ENCODE assay signal across 1 cellular context in genomic region chr17:55275894-55276804, GRCh38.
TF ChIP-seq lines count a peak whose summit lies in the region.

No MANE protein-coding gene starts in this region.

TF ChIP-seq in HepG2, 621 proteins besides CTCF, POLR2A, EP300 and RAD21 (continued from another document and continues in another):
- no peak for TF ChIP-seq CREB1 (IDR thresholded peaks at IDR 0.05)
- TF ChIP-seq CREB1 (CRISPR knock-in tag; IDR thresholded peaks at IDR 0.05): no peak
- no peak for TF ChIP-seq SRSF1 (optimal IDR thresholded peaks at IDR 0.05; ENCODE audit: low read depth, low read length)
- 0 out of 2 replicates have a peak, but pooled peaks have one; percentile 27 for TF ChIP-seq PHF21A (CRISPR knock-in tag; IDR thresholded peaks at IDR 0.05)
- no peak for TF ChIP-seq HNF4G (IDR thresholded peaks at IDR 0.05; ENCODE audit: borderline replicate concordance, low read depth, low read length)
- TF ChIP-seq HNF4G (CRISPR knock-in tag; IDR thresholded peaks at IDR 0.05; ENCODE audit: borderline replicate concordance, low read depth): no peak
- TF ChIP-seq CREM (IDR thresholded peaks at IDR 0.05): no peak
- no peak for TF ChIP-seq CREM (CRISPR knock-in tag; IDR thresholded peaks at IDR 0.05)
- TF ChIP-seq CHCHD3 (CRISPR knock-in tag; IDR thresholded peaks at IDR 0.05): no peak
- peak; percentile 54 for TF ChIP-seq HNF4A (CRISPR knock-in tag; IDR thresholded peaks at IDR 0.05)
- TF ChIP-seq AHR (CRISPR knock-in tag; IDR thresholded peaks at IDR 0.05): no peak
- TF ChIP-seq ZNF629 (CRISPR knock-in tag; conservative IDR thresholded peaks at IDR 0.05): no peak
- TF ChIP-seq CSRNP2 (CRISPR knock-in tag; conservative IDR thresholded peaks at IDR 0.05; ENCODE audit: low read depth): no peak
- no peak for TF ChIP-seq ZNF136 (CRISPR knock-in tag; IDR thresholded peaks at IDR 0.05; ENCODE audit: low read depth)
- TF ChIP-seq ZHX1 (CRISPR knock-in tag; IDR thresholded peaks at IDR 0.05; ENCODE audit: low read depth): no peak
- no peak for TF ChIP-seq ZFP82 (CRISPR knock-in tag; IDR thresholded peaks at IDR 0.05; ENCODE audit: borderline replicate concordance)
- peak; percentile 65; the same call in 1 of the 2 replicates for TF ChIP-seq HIC2 (CRISPR knock-in tag; IDR thresholded peaks at IDR 0.05; ENCODE audit: low read depth)
- TF ChIP-seq ZNF275 (CRISPR knock-in tag; IDR thresholded peaks at IDR 0.05; ENCODE audit: borderline replicate concordance): no peak
- TF ChIP-seq ZNF615 (CRISPR knock-in tag; IDR thresholded peaks at IDR 0.05; ENCODE audit: borderline replicate concordance): no peak
- TF ChIP-seq KLF13 (CRISPR knock-in tag; IDR thresholded peaks at IDR 0.05): no peak
- TF ChIP-seq ZNF431 (CRISPR knock-in tag; IDR thresholded peaks at IDR 0.05; ENCODE audit: borderline replicate concordance, low read depth): no peak
- no peak for TF ChIP-seq ATAD3A (CRISPR knock-in tag; IDR thresholded peaks at IDR 0.05)
- TF ChIP-seq ZSCAN9 (CRISPR knock-in tag; IDR thresholded peaks at IDR 0.05; ENCODE audit: borderline replicate concordance): no peak
- TF ChIP-seq ZNF468 (CRISPR knock-in tag; IDR thresholded peaks at IDR 0.05): no peak
- no peak for TF ChIP-seq ZSCAN30 (CRISPR knock-in tag; IDR thresholded peaks at IDR 0.05)
- TF ChIP-seq HDAC1 (CRISPR knock-in tag; IDR thresholded peaks at IDR 0.05): no peak
- TF ChIP-seq ATF4 (CRISPR knock-in tag; IDR thresholded peaks at IDR 0.05): peak; percentile 29 to 78; a peak in 2 of 4 replicates
- TF ChIP-seq KAT8 (CRISPR knock-in tag; IDR thresholded peaks at IDR 0.05): no peak
- TF ChIP-seq AFF4 (CRISPR knock-in tag; IDR thresholded peaks at IDR 0.05): peak; percentile 41; the same call in 1 of the 2 replicates
- TF ChIP-seq MXD1 (CRISPR knock-in tag; IDR thresholded peaks at IDR 0.05): no peak
- no peak for TF ChIP-seq ZNF891 (CRISPR knock-in tag; IDR thresholded peaks at IDR 0.05)
- TF ChIP-seq RNF219 (CRISPR knock-in tag; IDR thresholded peaks at IDR 0.05): no peak
- TF ChIP-seq ETV5 (CRISPR knock-in tag; IDR thresholded peaks at IDR 0.05; ENCODE audit: borderline replicate concordance): no peak
- TF ChIP-seq E2F5 (CRISPR knock-in tag; conservative IDR thresholded peaks at IDR 0.05): no peak
- TF ChIP-seq ZNF276 (CRISPR knock-in tag; IDR thresholded peaks at IDR 0.05; ENCODE audit: low read depth): no peak
- TF ChIP-seq HOXA7 (CRISPR knock-in tag; IDR thresholded peaks at IDR 0.05): no peak
- TF ChIP-seq ZKSCAN8 (CRISPR knock-in tag; IDR thresholded peaks at IDR 0.05; ENCODE audit: borderline replicate concordance): no peak
- no peak for TF ChIP-seq TMF1 (CRISPR knock-in tag; IDR thresholded peaks at IDR 0.05; ENCODE audit: low read depth)
- TF ChIP-seq ZFP36L1 (CRISPR knock-in tag; IDR thresholded peaks at IDR 0.05): peak; percentile 72
- no peak for TF ChIP-seq ZNF549 (CRISPR knock-in tag; IDR thresholded peaks at IDR 0.05)
- no peak for TF ChIP-seq STAT5B (CRISPR knock-in tag; IDR thresholded peaks at IDR 0.05)
- no peak for TF ChIP-seq ASH2L (IDR thresholded peaks at IDR 0.05; ENCODE audit: insufficient read length, low read depth, low read length)
- TF ChIP-seq KDM2A (CRISPR knock-in tag; IDR thresholded peaks at IDR 0.05; ENCODE audit: borderline replicate concordance, low read depth): no peak
- no peak for TF ChIP-seq SETDB1 (CRISPR knock-in tag; IDR thresholded peaks at IDR 0.05; ENCODE audit: borderline replicate concordance)
- TF ChIP-seq ATF5 (CRISPR knock-in tag; IDR thresholded peaks at IDR 0.05; ENCODE audit: low read depth): 0 out of 2 replicates have a peak, but pooled peaks have one; percentile 56
- TF ChIP-seq GPBP1L1 (CRISPR knock-in tag; IDR thresholded peaks at IDR 0.05): no peak
